Comparison of ENCODE assay signal across 24 cellular contexts in the genomic region with DNA sequence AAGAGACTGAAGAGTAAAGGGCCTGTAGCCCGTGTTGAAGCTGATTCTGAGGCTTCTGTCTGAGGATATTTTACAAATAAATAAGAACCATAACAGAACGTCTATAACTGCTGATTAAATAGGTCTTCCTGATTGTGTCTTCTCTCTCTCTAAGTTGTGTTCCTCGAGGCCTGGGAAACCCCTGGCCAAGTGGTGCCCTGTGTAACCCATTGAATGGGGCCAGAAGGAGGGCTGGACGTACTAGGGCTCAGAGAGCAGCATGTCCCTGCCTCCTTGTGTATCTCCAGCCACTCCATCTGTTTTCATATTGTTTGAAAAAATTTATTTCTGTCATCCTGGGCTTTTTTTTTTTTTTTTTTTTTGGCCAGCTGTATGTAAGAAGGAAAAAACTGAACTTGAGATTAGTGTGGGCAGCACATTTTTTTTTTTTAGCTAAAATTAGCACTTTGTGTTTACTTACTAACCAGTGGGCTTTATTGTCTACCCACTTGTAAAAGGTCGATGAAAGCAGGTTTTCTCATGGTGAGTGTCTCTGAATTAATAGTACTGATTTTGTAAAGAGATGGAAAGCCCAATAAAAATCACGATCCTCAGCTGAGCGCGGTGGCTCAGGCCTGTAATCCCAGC. TPM values are rescaled to one million over a fixed set of nuclear protein-coding genes. Genes with fewer than 3 reads are reported as not detected.
DNase-seq lines count a peak whose midpoint lies in the region; ATAC-seq, FAIRE-seq and TF ChIP-seq lines count a peak whose summit lies in the region.
"Had no signal": no experiment of that assay in that cellular context is flagged by ENCODE, and none has a peak within 500 bp of the region (broad histone marks: within the 10 kb centered on the region; RNA-seq: fewer than 3 reads in every experiment).

No MANE protein-coding gene starts in this region.

- no peak overlapping the region for H2AFZ ChIP-seq in Karpas-422 (ENCODE audit: low read length)

- H3K9me3 Mint-ChIP-seq in activated T-cell treated with anti-CD3 and anti-CD28 coated beads, Interleukin-2, amount 50 U/mL, for 24 hours, result no peaks in the 10 kb centered on the region
- H3K9me3 Mint-ChIP-seq in progenitor cell of endocrine pancreas (ENCODE audit: low read depth), result no peaks in the 10 kb centered on the region
- no peaks in the 10 kb centered on the region for H3K9me3 Mint-ChIP-seq in immature natural killer cell
- H3K9me3 Mint-ChIP-seq: CD4-positive, alpha-beta T cell had no signal

- no peaks in the 10 kb centered on the region for H3K79me2 ChIP-seq in Karpas-422 (ENCODE audit: low read length)

- POLR2A ChIA-PET in RWPE1 (lab: Yijun Ruan, JAX; ENCODE audit: low non-redundant PET), result no interaction called here

- no peak for FAIRE-seq in kidney (lab: Jason Lieb, UNC)
- FAIRE-seq: H1 had no signal

- no peak for DNase-seq in activated T-cell treated with anti-CD3 and anti-CD28 coated beads, Interleukin-2, amount 50 U/mL, for 24 hours
- DNase-seq in activated T-cell treated with anti-CD3 and anti-CD28 coated beads, Interleukin-2, amount 50 U/mL, for 48 hours, result no peak
- DNase-seq in Karpas-422 (peak; percentile 33), kidney (peak; percentile 5), progenitor cell of endocrine pancreas (ENCODE audit: low spot score, unreplicated experiment) (no peak), immature natural killer cell (no peak), RWPE1 (ENCODE audit: low spot score) (no peak)
- DNase-seq: ACHN; CD4-positive, alpha-beta T cell; COR-L47; DMS79; MG63; NCI-H1092; NCI-H1436 treated with DMSO at 0.1 percent for 48 hours; NCI-H1930; NCI-H226; NCI-H510A treated with DMSO at 0.1 percent for 48 hours; NCI-H774; NK-92 treated with Interleukin-12 subunit alpha and Interleukin-12 subunit beta, amount 100 ng/mL, for 24 hours; SIG-M5 had no signal

- H3K36me3 ChIP-seq in Karpas-422 (ENCODE audit: insufficient read depth, low read length) (peaks cover 20% of the 10 kb centered on the region), kidney (ENCODE audit: control insufficient read depth in 1 of 2, insufficient read depth in 2 of 2, low read length in 2 of 2) (peaks cover 20 to 26% of the 10 kb centered on the region in 2 donors)

- no peaks in the 10 kb centered on the region for H4K20me1 ChIP-seq in Karpas-422 (ENCODE audit: insufficient read depth, low read depth, low read length)

- H3K9ac ChIP-seq in Karpas-422 (ENCODE audit: low read length), result no peak overlapping the region
- H3K9ac ChIP-seq in kidney (ENCODE audit: low read length in 2 of 2), result no peak overlapping the region
- H3K9ac ChIP-seq: BLaER1 had no signal

- CTCF ChIA-PET in RWPE1 (lab: Yijun Ruan, JAX), result interaction anchor here (0.6 kb wide), 1 partner anchor 12 kb away, joined by 7 read pairs; no protein-coding TSS in a partner anchor

- TF ChIP-seq CTCF in kidney (IDR thresholded peaks at IDR 0.05; ENCODE audit: borderline replicate concordance, extremely low read depth, insufficient read depth), result no peak
- no peak for TF ChIP-seq CTCF in progenitor cell of endocrine pancreas (IDR thresholded peaks at IDR 0.05; ENCODE audit: unreplicated experiment)
- no peak for TF ChIP-seq CTCF in RWPE1 (conservative IDR thresholded peaks at IDR 0.05; ENCODE audit: low read depth)

- intact Hi-C loops in kidney (cut with DNase I), result no loop called here

- no peak for ATAC-seq in HG03442 (IDR thresholded peaks at IDR 0.05; ENCODE audit: unreplicated experiment)

- H3K27me3 ChIP-seq in Karpas-422 (ENCODE audit: low read length), result no peaks in the 10 kb centered on the region
- H3K27me3 ChIP-seq: BLaER1, MG63 had no signal

- no peaks in the 10 kb centered on the region for H3K9me3 ChIP-seq in Karpas-422 (ENCODE audit: low read length)
- H3K9me3 ChIP-seq in kidney (ENCODE audit: control insufficient read depth in 1 of 2, low read length in 2 of 2), result no peaks in the 10 kb centered on the region
- H3K9me3 ChIP-seq: BLaER1, MG63 had no signal

- H3K4me3 ChIP-seq in Karpas-422 (ENCODE audit: low read length) (no peak overlapping the region), kidney (ENCODE audit: low read length in 2 of 2) (no peak overlapping the region)
- H3K4me3 ChIP-seq: BLaER1, MG63 had no signal

- no peaks in the 10 kb centered on the region for H3K4me1 ChIP-seq in Karpas-422 (ENCODE audit: low read length)
- H3K4me1 ChIP-seq in kidney (ENCODE audit: control insufficient read depth in 1 of 2, insufficient read depth in 1 of 2, low read depth in 1 of 2, low read length in 2 of 2), result no peaks in the 10 kb centered on the region
- H3K4me1 ChIP-seq: BLaER1 had no signal

- no peaks in the 10 kb centered on the region for H3K9me2 ChIP-seq in Karpas-422 (replicated peaks; ENCODE audit: insufficient read depth, low read length)

- no peak overlapping the region for H3K4me2 ChIP-seq in Karpas-422 (ENCODE audit: low read depth, low read length, poor library complexity, severe bottlenecking)
- H3K4me2 ChIP-seq: BLaER1 had no signal

- H3K36me3 Mint-ChIP-seq in activated T-cell treated with anti-CD3 and anti-CD28 coated beads, Interleukin-2, amount 50 U/mL, for 24 hours (ENCODE audit: low read depth), result peaks cover 55% of the 10 kb centered on the region
- H3K36me3 Mint-ChIP-seq in progenitor cell of endocrine pancreas (ENCODE audit: insufficient read depth), result peaks cover 16% of the 10 kb centered on the region
- peaks cover 11 to 15% (median 15%) of the 10 kb centered on the region in 3 donors for H3K36me3 Mint-ChIP-seq in immature natural killer cell

- H3K27ac Mint-ChIP-seq in activated T-cell treated with anti-CD3 and anti-CD28 coated beads, Interleukin-2, amount 50 U/mL, for 24 hours, result peak overlapping the region; percentile 15
- H3K27ac Mint-ChIP-seq in progenitor cell of endocrine pancreas (peak overlapping the region; percentile 81), immature natural killer cell (peak overlapping the region in 1 of 6 donors; percentile 49)
- H3K27ac Mint-ChIP-seq: CD4-positive, alpha-beta T cell had no signal

- no peak overlapping the region for H3K27ac ChIP-seq in Karpas-422 (ENCODE audit: low read length)
- H3K27ac ChIP-seq in kidney (ENCODE audit: low read depth in 2 of 2, low read length in 2 of 2), result no peak overlapping the region
- no peak overlapping the region for H3K27ac ChIP-seq in RWPE1
- H3K27ac ChIP-seq: 22Rv1, BLaER1 had no signal

- no peak overlapping the region for H3K4me3 Mint-ChIP-seq in activated T-cell treated with anti-CD3 and anti-CD28 coated beads, Interleukin-2, amount 50 U/mL, for 24 hours
- H3K4me3 Mint-ChIP-seq in progenitor cell of endocrine pancreas (ENCODE audit: low read depth) (no peak overlapping the region), immature natural killer cell (no peak overlapping the region)
- H3K4me3 Mint-ChIP-seq: CD4-positive, alpha-beta T cell had no signal

- peaks cover 2% of the 10 kb centered on the region for H3K4me1 Mint-ChIP-seq in activated T-cell treated with anti-CD3 and anti-CD28 coated beads, Interleukin-2, amount 50 U/mL, for 24 hours (ENCODE audit: low read depth)
- H3K4me1 Mint-ChIP-seq in progenitor cell of endocrine pancreas (ENCODE audit: low read depth) (no peaks in the 10 kb centered on the region), immature natural killer cell (peaks cover 9 to 17% of the 10 kb centered on the region in 2 donors)

- H3K27me3 Mint-ChIP-seq in activated T-cell treated with anti-CD3 and anti-CD28 coated beads, Interleukin-2, amount 50 U/mL, for 24 hours, result no peaks in the 10 kb centered on the region
- H3K27me3 Mint-ChIP-seq in progenitor cell of endocrine pancreas (no peaks in the 10 kb centered on the region), immature natural killer cell (ENCODE audit: low read depth in 3 of 3) (no peaks in the 10 kb centered on the region)
- H3K27me3 Mint-ChIP-seq: CD4-positive, alpha-beta T cell had no signal

RNA-seq across cellular contexts. Expression of gene DHX30, which starts 10.7 kb away (rescaled TPM):
- total RNA-seq in Karpas-422 (2014; rRNA removed; shearing (Covaris generic); ENCODE audit: low replicate concordance), result 58.6 and 106 TPM in 2 replicates
- 59.7 TPM for total RNA-seq in kidney
- 37.8 TPM for polyA plus RNA-seq in kidney (ENCODE audit: insufficient read depth, low read depth, low replicate concordance)
- 115 and 130 TPM in 2 replicates for total RNA-seq in progenitor cell of endocrine pancreas
- 10 to 100 TPM; 23.2 to 44.4 (median 28.0) TPM for polyA plus RNA-seq in immature natural killer cell

RNA-seq across cellular contexts. Expression of gene SMARCC1, which starts 32.0 kb away (rescaled TPM):
- 59.2 and 71.3 TPM in 2 replicates for total RNA-seq in Karpas-422 (2014; rRNA removed; shearing (Covaris generic); ENCODE audit: low replicate concordance)
- total RNA-seq in kidney (80.4 TPM), progenitor cell of endocrine pancreas (250 and 257 TPM in 2 replicates)
- polyA plus RNA-seq in kidney (ENCODE audit: insufficient read depth, low read depth, low replicate concordance) (11.6 TPM), immature natural killer cell (10 to 100 TPM; 28.4 to 85.4 (median 54.3) TPM)

Comparison
In these comparisons a context has a peak if more than half of its experiments do, and no peak if none do; other contexts are left out.
1. DNase-seq: peak in Karpas-422 (single experiment) and kidney (single experiment); none in activated T-cell treated with anti-CD3 and anti-CD28 coated beads, Interleukin-2, amount 50 U/mL, for 24 hours (single experiment), activated T-cell treated with anti-CD3 and anti-CD28 coated beads, Interleukin-2, amount 50 U/mL, for 48 hours (0 of 2), progenitor cell of endocrine pancreas (single experiment), immature natural killer cell (0 of 3) and RWPE1 (single experiment).